Comparison of ENCODE assay signal across 8 cellular contexts in the genomic region with DNA sequence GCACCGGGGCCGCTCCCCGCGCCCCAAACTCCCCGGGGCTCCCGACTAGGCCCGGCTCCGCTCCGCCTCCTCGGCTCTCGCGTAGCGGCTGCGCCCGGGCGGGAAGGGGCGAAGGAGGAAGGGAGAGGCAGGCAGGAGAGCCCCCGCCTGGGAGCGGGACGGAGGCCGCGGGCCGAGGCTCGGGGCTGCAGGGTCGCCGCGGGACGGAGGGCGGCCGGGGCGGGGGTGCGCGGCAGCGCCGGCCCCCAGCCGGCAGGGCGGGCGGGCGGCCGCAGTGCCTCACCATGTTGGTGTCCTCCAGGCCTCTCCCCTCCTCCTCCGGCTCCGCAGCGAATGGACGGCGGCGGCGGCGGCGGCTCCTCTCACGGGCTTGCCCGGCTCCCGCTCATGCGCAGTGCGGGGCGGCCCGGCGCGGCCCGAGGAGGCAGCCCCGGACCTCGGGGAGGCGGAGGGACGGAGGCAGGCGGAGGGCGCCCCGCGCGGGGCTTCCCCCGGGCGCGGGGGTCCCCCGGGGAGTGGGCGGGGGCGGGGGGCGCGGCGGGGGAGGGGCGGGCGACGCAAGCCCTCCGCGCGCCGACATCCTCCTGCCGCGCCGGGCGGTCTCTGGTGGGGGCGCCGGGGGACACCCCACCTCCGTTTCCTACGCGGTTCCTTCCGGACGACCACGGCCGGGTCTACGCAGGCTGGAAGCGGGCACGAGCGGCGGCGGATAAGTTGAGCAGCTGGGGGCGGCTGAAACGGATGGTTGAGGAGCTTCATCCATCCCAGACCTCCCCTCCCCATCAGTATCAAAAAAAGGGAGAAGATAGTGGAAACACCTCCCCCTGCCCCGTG. TPM values are rescaled to one million over a fixed set of nuclear protein-coding genes. Genes with fewer than 3 reads are reported as not detected.
DNase-seq lines count a peak whose midpoint lies in the region; ATAC-seq, FAIRE-seq and TF ChIP-seq lines count a peak whose summit lies in the region.

DCUN1D1 (minus strand) TSS at position 335 of the 834 bp plus-strand sequence; CDS start at position 286, 49 bp downstream.

- H3K27ac Mint-ChIP-seq in WTC11 (peak within 1 kb of the TSS; percentile 78), immature natural killer cell (peak within 1 kb of the TSS; percentile 74 to 93 (median 88))

- H3K27me3 ChIP-seq in bronchial epithelial cell (ENCODE audit: control insufficient read depth, insufficient read depth, low read length): no peaks in the 10 kb centered on the region

- in situ Hi-C loops in ACHN (cut with HindIII; ENCODE audit: low pct_ligation_motif_present, low pct_unique_long_range_greater_than_20kb, low sequenced_read_pairs): no loop called here

- H3K4me1 Mint-ChIP-seq in WTC11 (peaks cover 22% of the 10 kb centered on the region), immature natural killer cell (peaks cover 34 to 39% of the 10 kb centered on the region in 2 donors)

- H3K27me3 Mint-ChIP-seq in WTC11 (ENCODE audit: low read depth) (no peaks in the 10 kb centered on the region), immature natural killer cell (ENCODE audit: low read depth in 3 of 3) (peaks cover 0 to 11% (median 4%) of the 10 kb centered on the region in 3 donors)

- ATAC-seq in GM18867 (IDR thresholded peaks at IDR 0.05; ENCODE audit: unreplicated experiment) (peak; percentile 91), HG03095 (IDR thresholded peaks at IDR 0.05; ENCODE audit: unreplicated experiment) (peak; percentile 86), WTC11 (peak; percentile 88)

- H3K9me3 Mint-ChIP-seq in WTC11 (no peaks in the 10 kb centered on the region), immature natural killer cell (no peaks in the 10 kb centered on the region)

- FAIRE-seq in bronchial epithelial cell (lab: Jason Lieb, UNC): no peak

- H3K4me3 Mint-ChIP-seq in WTC11 (peak within 1 kb of the TSS; percentile 94), immature natural killer cell (peak within 1 kb of the TSS; percentile 89 to 96 (median 91))

- POLR2A ChIA-PET in WTC11 (lab: Charles Lee): no interaction called here

- H3K36me3 ChIP-seq in bronchial epithelial cell (ENCODE audit: control insufficient read depth, insufficient read depth, low read length): no peaks in the 10 kb centered on the region

- no peaks in the 10 kb centered on the region for H3K36me3 Mint-ChIP-seq in WTC11
- H3K36me3 Mint-ChIP-seq in immature natural killer cell: no peaks in the 10 kb centered on the region

- H3K4me3 ChIP-seq in bronchial epithelial cell (ENCODE audit: low read depth, low read length): peak within 1 kb of the TSS; percentile 68

- TF ChIP-seq CTCF in WTC11 (IDR thresholded peaks at IDR 0.05): no peak
- TF ChIP-seq CTCF in bronchial epithelial cell (IDR thresholded peaks at IDR 0.05; ENCODE audit: insufficient read depth, low read length, severe bottlenecking): no peak

- peak; percentile 84 for DNase-seq in ACHN
- peak; percentile 77 for DNase-seq in NCI-H2196 treated with DMSO at 0.1 percent for 48 hours (lab: John Stamatoyannopoulos, UW; ENCODE audit: unreplicated experiment)
- peak; percentile 87 for DNase-seq in WTC11 (ENCODE audit: low spot score)
- peak; percentile 55 for DNase-seq in bronchial epithelial cell (ENCODE audit: low read depth)
- DNase-seq in immature natural killer cell: peak; percentile 92 to 93 (median 93)
- DNase-seq in smooth muscle cell of the brain vasculature (ENCODE audit: low read depth, low spot score): peak; percentile 56

- CTCF ChIA-PET in WTC11 (lab: Charles Lee): no interaction called here

TF ChIP-seq in WTC11, 78 proteins besides CTCF, POLR2A, EP300 and RAD21 (continues in another document):
- peak; percentile 54; the same call in 1 of the 2 replicates for TF ChIP-seq HMGXB4 (CRISPR knock-in tag; IDR thresholded peaks at IDR 0.05)
- no peak for TF ChIP-seq ZMAT4 (CRISPR knock-in tag; IDR thresholded peaks at IDR 0.05)
- peak; percentile 50; the same call in 1 of the 2 replicates for TF ChIP-seq SP1 (CRISPR knock-in tag; conservative IDR thresholded peaks at IDR 0.05)
- TF ChIP-seq IRF1 (CRISPR knock-in tag; IDR thresholded peaks at IDR 0.05): no peak
- TF ChIP-seq FOXP1 (CRISPR knock-in tag; IDR thresholded peaks at IDR 0.05; ENCODE audit: borderline replicate concordance): peak; percentile 21; the same call in 1 of the 2 replicates
- no peak for TF ChIP-seq KAT7 (CRISPR knock-in tag; IDR thresholded peaks at IDR 0.05; ENCODE audit: borderline replicate concordance)
- TF ChIP-seq E2F4 (CRISPR knock-in tag; IDR thresholded peaks at IDR 0.05; ENCODE audit: borderline replicate concordance, low read depth): no peak
- peak; percentile 68; the same call in 1 of the 2 replicates for TF ChIP-seq FOXP4 (CRISPR knock-in tag; IDR thresholded peaks at IDR 0.05)
- 0 out of 2 replicates have a peak, but pooled peaks have one; percentile 33 for TF ChIP-seq ESRRA (CRISPR knock-in tag; IDR thresholded peaks at IDR 0.05; ENCODE audit: borderline replicate concordance)
- TF ChIP-seq NR3C1 (CRISPR knock-in tag; conservative IDR thresholded peaks at IDR 0.05; ENCODE audit: low read depth): 0 out of 2 replicates have a peak, but pooled peaks have one; percentile 35
- 0 out of 2 replicates have a peak, but pooled peaks have one; percentile 8 for TF ChIP-seq USF2 (CRISPR knock-in tag; IDR thresholded peaks at IDR 0.05)
- TF ChIP-seq GABPB1 (CRISPR knock-in tag; IDR thresholded peaks at IDR 0.05): 0 out of 2 replicates have a peak, but pooled peaks have one; percentile 23

RNA-seq across cellular contexts. Expression of gene DCUN1D1, which starts in this region (rescaled TPM):
- 50.4 to 64.5 TPM (median 56.3 TPM) in 3 replicates for total RNA-seq in WTC11 (2021)
- 26.1 and 34.7 TPM in 2 replicates for total RNA-seq in bronchial epithelial cell
- 10 to 100 TPM; 27.0 to 34.5 (median 31.4) TPM for polyA plus RNA-seq in immature natural killer cell

Comparison
In these comparisons a context has a peak if more than half of its experiments do, and no peak if none do; other contexts are left out.
1. Peak in every context shown above with its lines: DNase-seq, ATAC-seq and H3K4me3 ChIP-seq.